ENCODE assay signal across 19 cellular contexts in genomic region chr2:19299522-19299921, GRCh38. TPM values are rescaled to one million over a fixed set of nuclear protein-coding genes. Genes with fewer than 3 reads are reported as not detected.
A peak's percentile ranks its signal among the peaks of the same experiment; 100 is the strongest.
DNase-seq lines count a peak whose midpoint lies in the region; ATAC-seq, FAIRE-seq and TF ChIP-seq lines count a peak whose summit lies in the region.
"Had no signal": no experiment of that assay in that cellular context is flagged by ENCODE, and none has a peak within 500 bp of the region (broad histone marks: within the 10 kb centered on the region; RNA-seq: fewer than 3 reads in every experiment).

No MANE protein-coding gene starts in this region.

- CTCF ChIA-PET in SK-N-SH (lab: Yijun Ruan, JAX), result interaction anchor here (0.8 to 0.9 kb wide), 2 partner anchors 12 to 16 kb away, joined by 3 read pairs; no protein-coding TSS in a partner anchor

- H3K27me3 ChIP-seq in SK-N-SH (ENCODE audit: insufficient read depth) (no peaks in the 10 kb centered on the region), esophagus muscularis mucosa (no peaks in the 10 kb centered on the region)
- H3K27me3 ChIP-seq: BE2C, Peyer's patch had no signal

- no peaks in the 10 kb centered on the region for H3F3A ChIP-seq in SK-N-SH (replicated peaks; ENCODE audit: insufficient read depth)

- no peaks in the 10 kb centered on the region for H4K20me1 ChIP-seq in SK-N-SH (ENCODE audit: insufficient read depth)

- TF ChIP-seq EP300 in SK-N-SH (IDR thresholded peaks at IDR 0.05; ENCODE audit: borderline replicate concordance in 1 of 2, low read depth in 1 of 2, low read length in 1 of 2) (no peak), esophagus muscularis mucosa (IDR thresholded peaks at IDR 0.05) (no peak)

- H3K9me3 ChIP-seq in SK-N-SH (no peaks in the 10 kb centered on the region), esophagus muscularis mucosa (no peaks in the 10 kb centered on the region), kidney (ENCODE audit: control insufficient read depth in 1 of 2, low read length in 2 of 2) (no peaks in the 10 kb centered on the region)
- H3K9me3 ChIP-seq: BE2C, Peyer's patch had no signal

- no peak for TF ChIP-seq POLR2A in esophagus muscularis mucosa (IDR thresholded peaks at IDR 0.05; ENCODE audit: low read depth)

- FAIRE-seq in D721Med (lab: Jason Lieb, UNC), result no peak
- FAIRE-seq in kidney (lab: Jason Lieb, UNC), result no peak
- FAIRE-seq: GM12892 had no signal

- H3K79me2 ChIP-seq in SK-N-SH (ENCODE audit: insufficient read depth), result no peaks in the 10 kb centered on the region

- no peaks in the 10 kb centered on the region for H3K36me3 ChIP-seq in SK-N-SH (replicated peaks in 1 of 2; ENCODE audit: control insufficient read depth in 1 of 2, insufficient read depth in 2 of 2, low read length in 1 of 2)
- no peaks in the 10 kb centered on the region for H3K36me3 ChIP-seq in esophagus muscularis mucosa
- no peaks in the 10 kb centered on the region for H3K36me3 ChIP-seq in kidney (ENCODE audit: control insufficient read depth in 1 of 2, insufficient read depth in 2 of 2, low read length in 2 of 2)
- H3K36me3 ChIP-seq: BE2C, Peyer's patch had no signal

- H3K4me2 ChIP-seq in SK-N-SH, result no peak overlapping the region

- no peak overlapping the region for H3K27ac ChIP-seq in SK-N-SH (ENCODE audit: low read depth in 2 of 2, low read length in 1 of 2)
- peak overlapping the region; percentile 20 to 35 (median 34) for H3K27ac ChIP-seq in esophagus muscularis mucosa (replicated peaks in 1 of 4)
- no peak overlapping the region for H3K27ac ChIP-seq in kidney (ENCODE audit: low read depth in 2 of 2, low read length in 2 of 2)
- H3K27ac ChIP-seq: 22Rv1, Peyer's patch had no signal

- ATAC-seq in SK-N-SH treated with all-trans-retinoic acid at 6 μM for 48 hours, result peak; percentile 37; the same call in 1 of the 3 replicates

- H3K4me1 ChIP-seq in SK-N-SH (ENCODE audit: control insufficient read depth in 1 of 2, insufficient read depth in 2 of 2, low read depth in 1 of 2, low read length in 1 of 2), result no peaks in the 10 kb centered on the region
- H3K4me1 ChIP-seq in esophagus muscularis mucosa, result peaks cover 0 to 18% (median 11%) of the 10 kb centered on the region in 4 donors
- no peaks in the 10 kb centered on the region for H3K4me1 ChIP-seq in kidney (ENCODE audit: control insufficient read depth in 1 of 2, insufficient read depth in 1 of 2, low read depth in 1 of 2, low read length in 2 of 2)
- H3K4me1 ChIP-seq: BE2C, Peyer's patch had no signal

- no peak overlapping the region for H3K4me3 ChIP-seq in SK-N-SH (ENCODE audit: low read depth in 2 of 2, low read length in 1 of 2)
- H3K4me3 ChIP-seq in esophagus muscularis mucosa, result no peak overlapping the region
- no peak overlapping the region for H3K4me3 ChIP-seq in kidney (ENCODE audit: low read length in 2 of 2)
- H3K4me3 ChIP-seq: Peyer's patch had no signal

- no peak for TF ChIP-seq RAD21 in SK-N-SH (IDR thresholded peaks at IDR 0.05; ENCODE audit: low read length)

- H3K9ac ChIP-seq in SK-N-SH, result no peak overlapping the region
- no peak overlapping the region for H3K9ac ChIP-seq in kidney (ENCODE audit: low read length in 2 of 2)

- H2AFZ ChIP-seq in SK-N-SH (ENCODE audit: low read depth), result no peak overlapping the region

- TF ChIP-seq CTCF in SK-N-SH (IDR thresholded peaks at IDR 0.05) (no peak), esophagus muscularis mucosa (IDR thresholded peaks at IDR 0.05) (no peak), D721Med (IDR thresholded peaks at IDR 0.05; ENCODE audit: insufficient read depth, missing control alignments) (no peak), kidney (IDR thresholded peaks at IDR 0.05; ENCODE audit: borderline replicate concordance, extremely low read depth, insufficient read depth) (no peak)

- POLR2A ChIA-PET in SK-N-SH (lab: Yijun Ruan, JAX), result no interaction called here

- no peaks in the 10 kb centered on the region for H3K9me2 ChIP-seq in SK-N-SH

- intact Hi-C loops in esophagus muscularis mucosa (cut with DNase I) (no loop called here), kidney (cut with DNase I) (no loop called here)

- DNase-seq in SK-N-SH (no peak), esophagus muscularis mucosa (ENCODE audit: extremely low spot score) (peak; percentile 50), left kidney (ENCODE audit: low read depth, low spot score) (peak; percentile 12), D721Med (ENCODE audit: insufficient read length, low spot score) (no peak), RPMI8226 (no peak), SHP77 (lab: John Stamatoyannopoulos, UW) (no peak), kidney (no peak)
- DNase-seq: BE2C; CD8-positive, alpha-beta memory T cell; GOT3; Karpas-422; MM.1S; NCI-H1092 treated with DMSO at 0.1 percent for 48 hours; NCI-H2081 treated with DMSO at 0.1 percent for 48 hours; Peyer's patch; Right ventricle myocardium superior had no signal

TF ChIP-seq in SK-N-SH treated with all-trans-retinoic acid at 6 μM for 48 hours, 23 proteins besides CTCF, POLR2A, EP300 and RAD21 (continues in another document):
- TF ChIP-seq ARNTL (CRISPR knock-in tag; IDR thresholded peaks at IDR 0.05; ENCODE audit: borderline replicate concordance, low read depth) (no peak), ZFP3 (CRISPR knock-in tag; IDR thresholded peaks at IDR 0.05) (no peak), ZNF565 (CRISPR knock-in tag; conservative IDR thresholded peaks at IDR 0.05; ENCODE audit: low read depth) (no peak), CREB5 (CRISPR knock-in tag; IDR thresholded peaks at IDR 0.05; ENCODE audit: low read depth) (no peak)

TF ChIP-seq in SK-N-SH, 30 proteins besides CTCF, POLR2A, EP300 and RAD21:
- TF ChIP-seq NFIC (IDR thresholded peaks at IDR 0.05; ENCODE audit: borderline replicate concordance), result no peak
- TF ChIP-seq SMC3 (IDR thresholded peaks at IDR 0.05; ENCODE audit: low read depth, low read length), result no peak
- TF ChIP-seq RFX5 (IDR thresholded peaks at IDR 0.05; ENCODE audit: low read length), result no peak
- TF ChIP-seq ZBTB33 (IDR thresholded peaks at IDR 0.05; ENCODE audit: borderline replicate concordance, low read depth), result no peak
- no peak for TF ChIP-seq EZH2phosphoT487 (IDR thresholded peaks at IDR 0.05; ENCODE audit: borderline replicate concordance, low read depth)
- no peak for TF ChIP-seq CHD2 (IDR thresholded peaks at IDR 0.05; ENCODE audit: low read length, partially characterized antibody)
- no peak for TF ChIP-seq FOSL2 (IDR thresholded peaks at IDR 0.05; ENCODE audit: borderline replicate concordance, low read depth)
- no peak for TF ChIP-seq SIN3A (IDR thresholded peaks at IDR 0.05; ENCODE audit: borderline replicate concordance, low read depth, low read length)
- no peak for TF ChIP-seq MEF2A (IDR thresholded peaks at IDR 0.05; ENCODE audit: borderline replicate concordance, low read depth)
- no peak for TF ChIP-seq REST (IDR thresholded peaks at IDR 0.05; ENCODE audit: low read depth, low read length)
- no peak for TF ChIP-seq YY1 (IDR thresholded peaks at IDR 0.05; ENCODE audit: low read depth)
- TF ChIP-seq USF1 (IDR thresholded peaks at IDR 0.05; ENCODE audit: borderline replicate concordance, low read depth), result no peak

RNA-seq across cellular contexts. Expression of gene OSR1, which starts 58.9 kb away (rescaled TPM):
- polyA plus RNA-seq in SK-N-SH (2012; rRNA removed) (48.7 and 76.6 TPM in 2 replicates), kidney (ENCODE audit: insufficient read depth, low read depth, low replicate concordance) (0.99 TPM)
- 32.1 and 46.4 TPM in 2 replicates for polyA plus RNA-seq in SK-N-SH (2012; cell fraction: cytosol; rRNA removed)
- polyA plus RNA-seq in SK-N-SH (2012; cell fraction: nucleus; rRNA removed), result 128 and 152 TPM in 2 replicates
- total RNA-seq in esophagus muscularis mucosa (10 to 100 TPM; 50.3 to 99.6 (median 74.7) TPM), kidney (1.6 TPM)
- total RNA-seq: CD8-positive, alpha-beta memory T cell had no signal
- polyA plus RNA-seq: CD8-positive, alpha-beta memory T cell had no signal

Comparison
In these comparisons a context has a peak if more than half of its experiments do, and no peak if none do; other contexts are left out.
1. DNase-seq: peak in esophagus muscularis mucosa (single experiment) and left kidney (single experiment); none in SK-N-SH (single experiment), D721Med (single experiment), RPMI8226 (single experiment), SHP77 (0 of 2) and kidney (single experiment).
2. H3K27ac ChIP-seq: peak in esophagus muscularis mucosa (4 of 4); none in SK-N-SH (0 of 2) and kidney (0 of 2).
3. RNA of gene OSR1, which starts 58.9 kb away (total RNA-seq): 50.3 to 99.6 TPM in esophagus muscularis mucosa; 1.6 TPM in kidney (single experiment); every median in the first group is over 10 times any median in the second.